ENCODE assay signal across 20 cellular contexts in genomic region chr5:32004404-32004803, GRCh38.
DNase-seq lines count a peak whose midpoint lies in the region; ATAC-seq, FAIRE-seq and TF ChIP-seq lines count a peak whose summit lies in the region.
"Had no signal": no experiment of that assay in that cellular context is flagged by ENCODE, and none has a peak within 500 bp of the region (broad histone marks: within the 10 kb centered on the region; RNA-seq: fewer than 3 reads in every experiment).

No MANE protein-coding gene starts in this region.

- H3K9ac ChIP-seq in OCI-LY1 (ENCODE audit: low read length) = peak overlapping the region; percentile 38; the same call in 1 of the 2 replicates
- H3K9ac ChIP-seq: GM23248 had no signal

- H3K36me3 ChIP-seq in OCI-LY1 (ENCODE audit: insufficient read depth, low read length) (peaks cover 30% of the 10 kb centered on the region), pancreas (no peaks in the 10 kb centered on the region), PC-9 (ENCODE audit: low read depth) (no peaks in the 10 kb centered on the region)
- H3K36me3 ChIP-seq: colonic mucosa had no signal

- H3K27ac ChIP-seq in OCI-LY1 (ENCODE audit: low read depth, low read length, poor library complexity, severe bottlenecking) (peak overlapping the region; percentile 91), pancreas (no peak overlapping the region), substantia nigra (ENCODE audit: low read depth, low read length, poor library complexity, severe bottlenecking) (no peak overlapping the region), PC-9 (no peak overlapping the region)
- H3K27ac ChIP-seq: colonic mucosa, GM23248, hepatocyte, right atrium auricular region had no signal

- H4K20me1 ChIP-seq in OCI-LY1 (ENCODE audit: insufficient read depth, low read length) = no peaks in the 10 kb centered on the region
- no peaks in the 10 kb centered on the region for H4K20me1 ChIP-seq in PC-9 (ENCODE audit: insufficient read depth)

- H3K79me2 ChIP-seq in OCI-LY1 (ENCODE audit: insufficient read depth, low read length) (no peaks in the 10 kb centered on the region), PC-9 (ENCODE audit: low read depth) (no peaks in the 10 kb centered on the region)
- H3K79me2 ChIP-seq: hepatocyte had no signal

- peak overlapping the region; percentile 52 for H3K4me2 ChIP-seq in OCI-LY1 (ENCODE audit: low read length)
- H3K4me2 ChIP-seq in PC-9 = no peak overlapping the region
- H3K4me2 ChIP-seq: hepatocyte had no signal

- DNase-seq in pancreas = no peak
- no peak for DNase-seq in substantia nigra (lab: John Stamatoyannopoulos, UW)
- no peak for DNase-seq in PC-9
- DNase-seq: activated CD4-positive, CD25-positive, alpha-beta regulatory T cell treated with anti-CD3 and anti-CD28 coated beads, Interleukin-2, amount 50 U/mL, for 72 hours; activated T-cell treated with anti-CD3 and anti-CD28 coated beads, Interleukin-2, amount 50 U/mL, for 24 hours; colonic mucosa; GM23248; Kasumi-1; natural killer cell; NCI-H2029 treated with DMSO at 0.1 percent for 48 hours; NCI-H748 treated with DMSO at 0.1 percent for 48 hours; stimulated activated CD4-positive, alpha-beta T cell treated with anti-CD3 and anti-CD28 coated beads, Interleukin-4, amount 100 ng/mL, for 24 hours had no signal

- TF ChIP-seq CTCF in OCI-LY1 (IDR thresholded peaks at IDR 0.05; ENCODE audit: low read length) (no peak), pancreas (IDR thresholded peaks at IDR 0.05) (no peak), PC-9 (conservative IDR thresholded peaks at IDR 0.05) (no peak)

- no peaks in the 10 kb centered on the region for H3K27me3 ChIP-seq in OCI-LY1 (ENCODE audit: insufficient read depth, low read length)
- no peaks in the 10 kb centered on the region for H3K27me3 ChIP-seq in pancreas
- H3K27me3 ChIP-seq in PC-9 (ENCODE audit: insufficient read depth, low read depth) = peaks cover 40% of the 10 kb centered on the region
- H3K27me3 ChIP-seq: colonic mucosa, hepatocyte, right atrium auricular region had no signal

- H2AFZ ChIP-seq in OCI-LY1 (ENCODE audit: low read length) (no peak overlapping the region), PC-9 (no peak overlapping the region)
- H2AFZ ChIP-seq: GM23248, hepatocyte had no signal

- POLR2A ChIA-PET in PC-9 (lab: Charles Lee; ENCODE audit: unreplicated experiment) = no interaction called here

- ATAC-seq in GM18867 (IDR thresholded peaks at IDR 0.05; ENCODE audit: unreplicated experiment) (peak; percentile 64), GM21515 (IDR thresholded peaks at IDR 0.05; ENCODE audit: unreplicated experiment) (peak; percentile 60), HG03060 (IDR thresholded peaks at IDR 0.05; ENCODE audit: low read depth, unreplicated experiment) (peak; percentile 60), GM21528 (IDR thresholded peaks at IDR 0.05; ENCODE audit: low FRiP score, unreplicated experiment) (no peak), pancreas (no peak)
- ATAC-seq: natural killer cell; stimulated activated effector memory CD8-positive, alpha-beta T cell treated with anti-CD3 and anti-CD28 coated beads, Interleukin-12 subunit alpha, Interleukin-12 subunit beta, amount 100 ng/mL, for 72 hours had no signal

- H3K4me3 ChIP-seq in OCI-LY1 (ENCODE audit: low read depth, low read length, poor library complexity, severe bottlenecking) (peak overlapping the region; percentile 15), pancreas (no peak overlapping the region), PC-9 (no peak overlapping the region)
- H3K4me3 ChIP-seq: colonic mucosa, GM23248, hepatocyte, right atrium auricular region had no signal

- FAIRE-seq in pancreas (lab: Jason Lieb, UNC) = no peak

- CTCF ChIA-PET in PC-9 (lab: Charles Lee) = no interaction called here

- H3K9me3 ChIP-seq in OCI-LY1 (ENCODE audit: low read length) = no peaks in the 10 kb centered on the region
- no peaks in the 10 kb centered on the region for H3K9me3 ChIP-seq in pancreas
- no peaks in the 10 kb centered on the region for H3K9me3 ChIP-seq in PC-9 (ENCODE audit: insufficient read depth, low read depth)
- H3K9me3 ChIP-seq: colonic mucosa, right atrium auricular region had no signal

- H3K4me1 ChIP-seq in OCI-LY1 (ENCODE audit: insufficient read depth, low read length, severe bottlenecking) (peaks cover 36% of the 10 kb centered on the region), pancreas (no peaks in the 10 kb centered on the region), PC-9 (replicated peaks; ENCODE audit: insufficient read depth) (no peaks in the 10 kb centered on the region)
- H3K4me1 ChIP-seq: colonic mucosa, right atrium auricular region had no signal

- H3F3A ChIP-seq in OCI-LY1 (ENCODE audit: insufficient read depth, low read length) (0 out of 2 replicates have a peak, but pooled peaks cover 4% of the 10 kb centered on the region), PC-9 (ENCODE audit: insufficient read depth, low read depth) (no peaks in the 10 kb centered on the region)

- intact Hi-C loops in pancreas (cut with DNase I) (no loop called here), PC-9 (cut with micrococcal nuclease; ENCODE audit: unreplicated experiment) (no loop called here)

- H3K9me2 ChIP-seq in OCI-LY1 (ENCODE audit: low read depth, low read length) (no peaks in the 10 kb centered on the region), PC-9 (ENCODE audit: insufficient read depth) (no peaks in the 10 kb centered on the region)

- no TSS peak for BruUV-seq in PC-9 (replicated peaks; lab: Mats Ljungman, UMichigan)

- WGBS in pancreas, 2 donors = 53 to 66% methylated on average over 3 of the region's 3 CpGs

Comparison
In these comparisons a context has a peak if more than half of its experiments do, and no peak if none do; other contexts are left out.
1. ATAC-seq: peak in GM18867 (single experiment), GM21515 (single experiment) and HG03060 (single experiment); none in GM21528 (single experiment) and pancreas (0 of 4).